In the genomic region with DNA sequence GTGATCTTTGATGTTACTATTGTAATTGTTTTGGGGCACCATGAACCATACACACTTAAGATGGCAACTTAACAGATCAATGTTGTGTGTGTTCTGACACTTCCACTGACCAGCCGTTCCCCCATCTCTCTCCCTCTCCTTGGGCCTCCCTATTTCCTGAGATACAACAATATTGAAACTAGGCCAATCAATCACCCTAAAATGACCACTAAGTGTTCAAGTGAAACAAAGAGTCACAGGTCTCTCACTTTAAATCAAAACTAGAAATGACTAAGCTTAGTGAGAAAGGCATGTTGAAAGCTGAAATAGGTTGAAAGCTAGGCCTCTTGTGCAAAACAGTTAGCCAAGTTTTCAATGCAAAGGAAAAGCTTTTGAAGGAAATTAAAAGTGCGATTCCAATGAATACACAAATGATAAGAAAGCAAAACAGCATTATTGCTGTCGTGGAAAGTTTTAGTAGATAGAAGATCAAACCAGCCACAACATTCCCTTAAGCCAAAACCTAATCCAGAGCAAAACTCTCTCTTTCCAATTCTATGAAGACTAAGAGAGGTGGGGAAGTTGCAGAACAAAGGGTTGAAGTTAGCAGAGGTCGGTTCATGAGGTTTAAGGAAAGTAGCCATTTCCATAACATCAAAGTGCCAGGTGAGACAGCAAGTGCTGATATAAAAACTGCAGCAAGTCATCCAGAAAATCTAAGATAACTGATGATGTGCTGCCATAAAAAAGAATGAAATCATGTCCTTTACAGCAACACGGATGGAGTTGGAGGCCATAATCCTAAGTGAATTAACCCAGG, we compare ENCODE assay signal across 25 cellular contexts.
DNase-seq lines count a peak whose midpoint lies in the region; ATAC-seq and TF ChIP-seq lines count a peak whose summit lies in the region.
"Had no signal": no experiment of that assay in that cellular context is flagged by ENCODE, and none has a peak within 500 bp of the region (broad histone marks: within the 10 kb centered on the region; RNA-seq: fewer than 3 reads in every experiment).

No MANE protein-coding gene starts in this region.

- TF ChIP-seq CTCF in smooth muscle cell (IDR thresholded peaks at IDR 0.05; ENCODE audit: borderline replicate concordance, insufficient read depth, poor library complexity, severe bottlenecking): no peak

- ATAC-seq in GM18502 (IDR thresholded peaks at IDR 0.05; ENCODE audit: poor library complexity, unreplicated experiment): peak; percentile 58
- peak; percentile 51 for ATAC-seq in GM19438 (IDR thresholded peaks at IDR 0.05; ENCODE audit: low read depth, unreplicated experiment)
- ATAC-seq in HG03045 (IDR thresholded peaks at IDR 0.05; ENCODE audit: unreplicated experiment): peak; percentile 57
- peak; percentile 71 for ATAC-seq in HG03520 (IDR thresholded peaks at IDR 0.05; ENCODE audit: unreplicated experiment)
- ATAC-seq: CD8-positive, alpha-beta T cell; left lobe of liver had no signal

- no peak overlapping the region for H3K4me2 ChIP-seq in smooth muscle cell

- no peaks in the 10 kb centered on the region for H3K27me3 ChIP-seq in smooth muscle cell (ENCODE audit: low read depth)
- H3K27me3 ChIP-seq: esophagus squamous epithelium, neutrophil, sigmoid colon, tibial artery had no signal

- no peak overlapping the region for H2AFZ ChIP-seq in smooth muscle cell (ENCODE audit: low read depth)

- H3K4me3 ChIP-seq in smooth muscle cell: no peak overlapping the region
- H3K4me3 ChIP-seq: esophagus squamous epithelium, sigmoid colon, SK-N-MC, tibial artery had no signal

- no peaks in the 10 kb centered on the region for H3K9me3 ChIP-seq in smooth muscle cell (replicated peaks; ENCODE audit: low read depth)
- H3K9me3 ChIP-seq: esophagus squamous epithelium, neutrophil, sigmoid colon, tibial artery had no signal

- H3F3A ChIP-seq in smooth muscle cell (ENCODE audit: low read depth): no peaks in the 10 kb centered on the region

- WGBS in smooth muscle cell (ENCODE audit: low lambda C conversion rate): 47% methylated on average over 5 of the region's 5 CpGs

- H3K79me2 ChIP-seq in smooth muscle cell (ENCODE audit: low read depth): no peaks in the 10 kb centered on the region

- no peak overlapping the region for H3K27ac ChIP-seq in smooth muscle cell (ENCODE audit: low read depth)
- H3K27ac ChIP-seq: esophagus squamous epithelium, neutrophil, sigmoid colon, SK-N-MC, tibial artery had no signal

- no peaks in the 10 kb centered on the region for H3K36me3 ChIP-seq in smooth muscle cell (ENCODE audit: low read depth)
- H3K36me3 ChIP-seq: esophagus squamous epithelium, neutrophil, sigmoid colon, tibial artery had no signal

- H3K9ac ChIP-seq in smooth muscle cell (ENCODE audit: low read depth): no peak overlapping the region

- no peaks in the 10 kb centered on the region for H3K4me1 ChIP-seq in smooth muscle cell (ENCODE audit: low read depth)
- H3K4me1 ChIP-seq: esophagus squamous epithelium, tibial artery had no signal

- no peaks in the 10 kb centered on the region for H4K20me1 ChIP-seq in smooth muscle cell (ENCODE audit: low read depth)

- DNase-seq in stimulated activated naive CD4-positive, alpha-beta T cell treated with Interleukin-2 at 50 U/mL for 16 hours (lab: John Stamatoyannopoulos, UW): no peak
- no peak for DNase-seq in anterior cingulate cortex (lab: John Stamatoyannopoulos, UW)
- no peak for DNase-seq in smooth muscle cell (lab: John Stamatoyannopoulos, UW; ENCODE audit: unreplicated experiment)
- DNase-seq in DMS153 (lab: John Stamatoyannopoulos, UW): no peak
- DNase-seq: activated CD8-positive, alpha-beta memory T cell treated with anti-CD3 and anti-CD28 coated beads for 24 hours; CD8-positive, alpha-beta T cell; cerebellar nuclear complex; EL; esophagus squamous epithelium; foreskin melanocyte; GOT3; mesenchymal stem cell; NCI-H1048; NCI-H1694; NCI-H510A; sigmoid colon; stimulated activated CD4-positive, alpha-beta T cell treated with anti-CD3 and anti-CD28 coated beads, Interleukin-15, amount 100 ng/mL, for 24 hours; tibial artery had no signal
